In genomic region chr1:241356519-241357365, GRCh38 we compare ENCODE assay signal across 8 cellular contexts. TPM values are rescaled to one million over a fixed set of nuclear protein-coding genes. Genes with fewer than 3 reads are reported as not detected.
A peak's percentile ranks its signal among the peaks of the same experiment; 100 is the strongest.
DNase-seq lines count a peak whose midpoint lies in the region; ATAC-seq and TF ChIP-seq lines count a peak whose summit lies in the region.

RGS7 (minus strand) TSS chr1:241357205.

- H3K4me1 Mint-ChIP-seq in CD14-positive monocyte, result peaks cover 5% of the 10 kb centered on the region
- no peaks in the 10 kb centered on the region for H3K4me1 Mint-ChIP-seq in stimulated activated effector memory CD8-positive, alpha-beta T cell treated with anti-CD3 and anti-CD28 coated beads, Interleukin-12 subunit alpha, Interleukin-12 subunit beta, amount 100 ng/mL, for 72 hours

- H3K36me3 ChIP-seq in NT2/D1 (ENCODE audit: insufficient read depth, insufficient read length, low read length), result no peaks in the 10 kb centered on the region

- H3K9me3 Mint-ChIP-seq in CD14-positive monocyte, result peaks cover 0 to 10% (median 3%) of the 10 kb centered on the region in 7 donors
- peaks cover 2% of the 10 kb centered on the region for H3K9me3 Mint-ChIP-seq in stimulated activated effector memory CD8-positive, alpha-beta T cell treated with anti-CD3 and anti-CD28 coated beads, Interleukin-12 subunit alpha, Interleukin-12 subunit beta, amount 100 ng/mL, for 72 hours

- no peaks in the 10 kb centered on the region for H3K36me3 Mint-ChIP-seq in CD14-positive monocyte
- no peaks in the 10 kb centered on the region for H3K36me3 Mint-ChIP-seq in stimulated activated effector memory CD8-positive, alpha-beta T cell treated with anti-CD3 and anti-CD28 coated beads, Interleukin-12 subunit alpha, Interleukin-12 subunit beta, amount 100 ng/mL, for 72 hours

- DNase-seq in CD14-positive monocyte (ENCODE audit: low spot score), result no peak
- DNase-seq in NT2/D1 (ENCODE audit: low read depth, low spot score), result peak; percentile 43
- peak; percentile 41 for DNase-seq in choroid plexus epithelial cell (ENCODE audit: low read depth)
- DNase-seq in kidney glomerular epithelial cell (lab: John Stamatoyannopoulos, UW), result peak; percentile 40
- no peak for DNase-seq in stimulated activated effector memory CD8-positive, alpha-beta T cell treated with anti-CD3 and anti-CD28 coated beads, Interleukin-12 subunit alpha, Interleukin-12 subunit beta, amount 100 ng/mL, for 72 hours (ENCODE audit: low spot score in 2 of 2)

- H3K4me3 ChIP-seq in NT2/D1 (ENCODE audit: insufficient read length, low read depth) (peak within 1 kb of the TSS; percentile 75), choroid plexus epithelial cell (ENCODE audit: low read depth, low read length) (peak within 1 kb of the TSS; percentile 56)

- peaks cover 5% of the 10 kb centered on the region for H3K4me1 ChIP-seq in NT2/D1 (ENCODE audit: insufficient read depth, insufficient read length)

- no peak within 1 kb of the TSS for H3K27ac Mint-ChIP-seq in CD14-positive monocyte
- H3K27ac Mint-ChIP-seq in stimulated activated effector memory CD8-positive, alpha-beta T cell treated with anti-CD3 and anti-CD28 coated beads, Interleukin-12 subunit alpha, Interleukin-12 subunit beta, amount 100 ng/mL, for 72 hours, result no peak within 1 kb of the TSS

- intact Hi-C loops in CD14-positive monocyte (cut with micrococcal nuclease), result no loop called here

- H3K27me3 Mint-ChIP-seq in CD14-positive monocyte (ENCODE audit: low read depth in 3 of 3), result peaks cover 39 to 42% (median 41%) of the 10 kb centered on the region in 3 donors

- peak within 1 kb of the TSS; percentile 79 for H3K9ac ChIP-seq in NT2/D1 (ENCODE audit: insufficient read length, low read depth)

- no peaks in the 10 kb centered on the region for H3K9me3 ChIP-seq in NT2/D1 (ENCODE audit: insufficient read depth, low read length)

- H3K27me3 ChIP-seq in NT2/D1 (ENCODE audit: insufficient read depth, insufficient read length), result peaks cover 38% of the 10 kb centered on the region

- TF ChIP-seq CTCF in CD14-positive monocyte (IDR thresholded peaks at IDR 0.05) (no peak), choroid plexus epithelial cell (conservative IDR thresholded peaks at IDR 0.05; ENCODE audit: low read depth, low read length) (no peak)

- H3K4me3 Mint-ChIP-seq in CD14-positive monocyte, result peak within 1 kb of the TSS; percentile 13 to 86
- no peak within 1 kb of the TSS for H3K4me3 Mint-ChIP-seq in stimulated activated effector memory CD8-positive, alpha-beta T cell treated with anti-CD3 and anti-CD28 coated beads, Interleukin-12 subunit alpha, Interleukin-12 subunit beta, amount 100 ng/mL, for 72 hours

- ATAC-seq in GM19372 (IDR thresholded peaks at IDR 0.05; ENCODE audit: low read depth, unreplicated experiment), result peak; percentile 73
- ATAC-seq in HG03442 (IDR thresholded peaks at IDR 0.05; ENCODE audit: unreplicated experiment), result peak; percentile 59
- peak; percentile 59 for ATAC-seq in stimulated activated effector memory CD8-positive, alpha-beta T cell treated with anti-CD3 and anti-CD28 coated beads, Interleukin-12 subunit alpha, Interleukin-12 subunit beta, amount 100 ng/mL, for 72 hours
- no peak for ATAC-seq in HG03439 (IDR thresholded peaks at IDR 0.05; ENCODE audit: unreplicated experiment)

RNA-seq across cellular contexts. Expression of gene RGS7, which starts in this region (rescaled TPM):
- polyA plus RNA-seq in CD14-positive monocyte, result not detected

Comparison
In these comparisons a context has a peak if more than half of its experiments do, and no peak if none do; other contexts are left out.
1. DNase-seq: peak in NT2/D1 (single experiment), choroid plexus epithelial cell (single experiment) and kidney glomerular epithelial cell (single experiment); none in CD14-positive monocyte (single experiment) and stimulated activated effector memory CD8-positive, alpha-beta T cell treated with anti-CD3 and anti-CD28 coated beads, Interleukin-12 subunit alpha, Interleukin-12 subunit beta, amount 100 ng/mL, for 72 hours (0 of 2).